9 cellular contexts compared by ENCODE assay signal in the genomic region with DNA sequence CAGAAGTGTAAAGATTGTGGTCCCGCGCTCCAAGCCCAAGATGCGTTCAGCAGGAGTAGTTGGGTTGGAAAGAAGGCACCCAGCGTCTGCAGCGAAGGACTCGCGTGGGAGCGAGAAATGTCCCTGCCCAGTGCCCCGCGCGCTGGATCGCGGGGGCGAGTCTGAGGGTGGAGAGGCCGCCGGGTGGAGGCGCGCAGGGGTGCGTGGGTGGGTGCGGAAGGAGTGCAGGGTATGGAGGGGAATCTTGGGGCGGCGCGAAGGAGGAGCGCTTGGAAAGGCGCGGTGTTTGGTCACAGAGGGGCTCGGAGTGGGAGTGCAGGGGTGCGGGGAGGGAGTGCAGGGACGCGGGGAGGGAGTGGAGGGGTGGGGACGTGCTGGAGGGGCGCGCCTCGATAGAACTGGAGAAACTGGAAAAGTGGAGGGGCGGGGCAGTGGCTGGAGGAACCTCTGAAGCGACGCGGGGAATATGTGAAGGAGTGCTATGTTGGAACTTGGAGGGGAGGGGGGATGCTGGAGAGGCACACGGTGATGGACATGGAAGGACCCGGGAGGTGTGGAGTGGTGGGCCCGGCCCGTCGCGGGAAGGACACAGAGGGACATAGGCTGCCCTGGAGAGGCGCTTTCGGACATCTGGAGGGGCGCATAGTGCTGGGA. TPM values are rescaled to one million over a fixed set of nuclear protein-coding genes. Genes with fewer than 3 reads are reported as not detected.
A peak's percentile ranks its signal among the peaks of the same experiment; 100 is the strongest.
DNase-seq lines count a peak whose midpoint lies in the region; ATAC-seq and TF ChIP-seq lines count a peak whose summit lies in the region.
"Had no signal": no experiment of that assay in that cellular context is flagged by ENCODE, and none has a peak within 500 bp of the region (broad histone marks: within the 10 kb centered on the region; RNA-seq: fewer than 3 reads in every experiment).

No MANE protein-coding gene starts in this region.

- no peaks in the 10 kb centered on the region for H3K79me2 ChIP-seq in GM23338 (replicated peaks; ENCODE audit: insufficient read depth)

- TF ChIP-seq CTCF in GM23338 (conservative IDR thresholded peaks at IDR 0.05; ENCODE audit: low read depth in 2 of 2): peak in 1 of 2 experiments; percentile 14; a peak in 1 of 4 replicates
- peak in 1 of 2 experiments; percentile 60 for TF ChIP-seq CTCF in brain (conservative IDR thresholded peaks at IDR 0.05)

- DNase-seq in GM23338 (ENCODE audit: low spot score) (peak; percentile 69), ureter (ENCODE audit: low spot score) (no peak), NOMO-1 treated with DMSO at 0.1 percent for 48 hours (lab: John Stamatoyannopoulos, UW; ENCODE audit: unreplicated experiment) (no peak)

- peak overlapping the region; percentile 93 for H3K4me3 ChIP-seq in GM23338
- peak overlapping the region; percentile 93 for H3K4me3 ChIP-seq in iPS-15b (ENCODE audit: low read depth, low read length)
- peak overlapping the region in 6 of 7 experiments; percentile 2 to 39 (median 26) for H3K4me3 ChIP-seq in skin epidermis

- H3K4me3 Mint-ChIP-seq in GM23338: peak overlapping the region; percentile 95
- peak overlapping the region; percentile 90 to 96 (median 94) for H3K4me3 Mint-ChIP-seq in brain

- H3K27me3 Mint-ChIP-seq in GM23338 (ENCODE audit: insufficient read depth, low read depth, poor library complexity): peaks cover 23% of the 10 kb centered on the region
- H3K27me3 Mint-ChIP-seq in brain: peaks cover 41% of the 10 kb centered on the region

- H3K4me1 ChIP-seq in GM23338 (ENCODE audit: insufficient read depth) (peaks cover 8% of the 10 kb centered on the region; the same call in 1 of the 2 replicates), iPS-15b (ENCODE audit: control insufficient read depth, insufficient read depth, low read length) (no peaks in the 10 kb centered on the region)

- 0 out of 2 replicates have a peak, but pooled peaks cover 8% of the 10 kb centered on the region for H4K20me1 ChIP-seq in GM23338 (replicated peaks; ENCODE audit: insufficient read depth)

- H3K9me2 ChIP-seq in GM23338 (ENCODE audit: insufficient read depth): no peaks in the 10 kb centered on the region

- ATAC-seq in GM23338 (peak; percentile 50), GM21825 (IDR thresholded peaks at IDR 0.05; ENCODE audit: unreplicated experiment) (no peak), GM18907 (IDR thresholded peaks at IDR 0.05; ENCODE audit: unreplicated experiment) (no peak)

- peaks cover 34% of the 10 kb centered on the region for H3K27me3 ChIP-seq in GM23338 (ENCODE audit: insufficient read depth)
- peaks cover 18% of the 10 kb centered on the region for H3K27me3 ChIP-seq in iPS-15b (ENCODE audit: control insufficient read depth, insufficient read depth, low read length)

- H3F3A ChIP-seq in GM23338 (replicated peaks; ENCODE audit: low read depth): no peaks in the 10 kb centered on the region

- no peaks in the 10 kb centered on the region for H3K9me3 ChIP-seq in iPS-15b (ENCODE audit: control insufficient read depth, insufficient read depth, low read length)

- H3K9ac ChIP-seq in iPS-15b (ENCODE audit: low read depth, low read length): peak overlapping the region; percentile 24

- H3K9me3 Mint-ChIP-seq in GM23338 (no peaks in the 10 kb centered on the region; the same call in 2 of the 3 replicates), brain (peaks cover 4 to 19% (median 13%) of the 10 kb centered on the region in 5 experiments)

- H3K27ac ChIP-seq in GM23338 (ENCODE audit: low read depth) (no peak overlapping the region), skin epidermis (peak overlapping the region in 2 of 21 experiments; percentile 22 to 64)

- H3K36me3 ChIP-seq in GM23338 (ENCODE audit: insufficient read depth) (no peaks in the 10 kb centered on the region), iPS-15b (ENCODE audit: control insufficient read depth, insufficient read depth, low read length) (no peaks in the 10 kb centered on the region)

- H2AFZ ChIP-seq in GM23338: peak overlapping the region; percentile 100

- H3K27ac Mint-ChIP-seq in GM23338 (no peak overlapping the region), brain (peak overlapping the region in 3 of 5 experiments; percentile 72 to 83 (median 83))

- H3K36me3 Mint-ChIP-seq in GM23338 (ENCODE audit: low read depth) (no peaks in the 10 kb centered on the region), brain (no peaks in the 10 kb centered on the region)

- H3K4me1 Mint-ChIP-seq in GM23338 (peaks cover 4% of the 10 kb centered on the region), brain (peaks cover 11% of the 10 kb centered on the region)

- H3K4me2 ChIP-seq in GM23338: peak overlapping the region; percentile 92

TF ChIP-seq in GM23338, 12 proteins besides CTCF, POLR2A, EP300 and RAD21 (continues in another document):
- no peak for TF ChIP-seq POLR2AphosphoS5 (IDR thresholded peaks at IDR 0.05; ENCODE audit: low read depth)
- TF ChIP-seq ZNF114 (CRISPR knock-in tag; IDR thresholded peaks at IDR 0.05): no peak
- TF ChIP-seq CREB1 (CRISPR knock-in tag; IDR thresholded peaks at IDR 0.05; ENCODE audit: low read depth): no peak
- TF ChIP-seq STAT1 (IDR thresholded peaks at IDR 0.05; ENCODE audit: unreplicated experiment): no peak
- TF ChIP-seq JUNB (IDR thresholded peaks at IDR 0.05; ENCODE audit: unreplicated experiment): no peak
- no peak for TF ChIP-seq ZNF331 (CRISPR knock-in tag; IDR thresholded peaks at IDR 0.05; ENCODE audit: low read depth)
- TF ChIP-seq ZNF462 (CRISPR knock-in tag; IDR thresholded peaks at IDR 0.05): no peak

RNA-seq across cellular contexts. Expression of gene SGCG, which starts 21.1 kb away (rescaled TPM):
- total RNA-seq in GM23338 (2014; rRNA removed; shearing (Covaris generic)): not detected in 2 replicates
- polyA plus RNA-seq in GM23338 (2016; fragmentation: Nextera tagmentation; extraction: Ambion mirVana) (not detected in 2 replicates), brain (ENCODE audit: insufficient read depth, low read depth, low replicate concordance) (not detected)
- 0.55 TPM for total RNA-seq in ureter
- total RNA-seq: activated CD8-positive, alpha-beta memory T cell treated with anti-CD3 and anti-CD28 coated beads for 36 hours had no signal

Comparison
In these comparisons a context has a peak if more than half of its experiments do, and no peak if none do; other contexts are left out.
1. H3K4me3 ChIP-seq: peak in every context shown above with its lines; median percentile 93 in GM23338; 93 in iPS-15b; 26 in skin epidermis.